9 cellular contexts compared by ENCODE assay signal in the genomic region with DNA sequence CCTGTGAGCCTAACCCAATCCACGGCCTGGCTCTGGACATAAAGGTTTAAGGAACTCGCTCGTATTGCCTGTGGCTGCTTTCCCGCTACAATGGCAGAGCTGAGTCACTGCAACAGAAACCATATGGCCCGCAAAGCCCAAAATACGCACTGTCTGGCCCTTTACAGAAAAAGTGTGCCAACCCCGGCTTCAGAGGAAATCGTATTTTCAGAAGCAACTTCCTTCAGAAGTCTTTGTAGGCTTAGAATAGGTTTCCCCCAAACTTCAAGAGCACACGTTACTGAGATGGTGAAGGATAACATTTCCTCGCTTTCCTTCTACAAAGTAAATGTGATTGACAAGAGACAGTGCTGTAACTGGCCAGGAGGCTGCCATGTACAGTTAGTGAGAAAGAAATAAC. TPM values are rescaled to one million over a fixed set of nuclear protein-coding genes. Genes with fewer than 3 reads are reported as not detected.
DNase-seq lines count a peak whose midpoint lies in the region; ATAC-seq and TF ChIP-seq lines count a peak whose summit lies in the region.
"Had no signal": no experiment of that assay in that cellular context is flagged by ENCODE, and none has a peak within 500 bp of the region (broad histone marks: within the 10 kb centered on the region; RNA-seq: fewer than 3 reads in every experiment).

No MANE protein-coding gene starts in this region.

- no peak for TF ChIP-seq POLR2A in Peyer's patch (IDR thresholded peaks at IDR 0.05)

- WGBS in GM23248 (ENCODE audit: low coverage in 1 of 2, low lambda C conversion rate in 2 of 2, missing lambda C conversion rate in 2 of 2), 2 experiments = 14 to 17% methylated on average over 10 of the region's 10 CpGs
- no CpG with 5 or more reads among the region's 10 CpGs for WGBS in trophoblast cell (ENCODE audit: extremely low coverage, insufficient coverage, insufficient read length)

- no peak overlapping the region for H2BK5ac ChIP-seq in trophoblast cell (ENCODE audit: low read depth, low read length, poor library complexity)

- TF ChIP-seq CTCF in Peyer's patch (IDR thresholded peaks at IDR 0.05) = no peak

- H3K36me3 ChIP-seq in GM23248 (ENCODE audit: low read depth) (no peaks in the 10 kb centered on the region), Peyer's patch (no peaks in the 10 kb centered on the region), trophoblast cell (ENCODE audit: control insufficient read depth in 1 of 2, insufficient read depth in 2 of 2, low read length in 2 of 2) (no peaks in the 10 kb centered on the region)
- H3K36me3 ChIP-seq: gastroesophageal sphincter had no signal

- peak overlapping the region; percentile 94 for H3K27ac Mint-ChIP-seq in activated naive CD8-positive, alpha-beta T cell treated with anti-CD3 and anti-CD28 coated beads, Interleukin-2, amount 50 U/mL, for 24 hours

- no peak overlapping the region for H4K12ac ChIP-seq in trophoblast cell (ENCODE audit: low read depth, low read length)

- no peak overlapping the region for H3K18ac ChIP-seq in trophoblast cell (ENCODE audit: low read length)

- H3K9me2 ChIP-seq in GM23248 (ENCODE audit: insufficient read depth) = no peaks in the 10 kb centered on the region

- H3K27me3 ChIP-seq in GM23248 (replicated peaks; ENCODE audit: insufficient read depth) (no peaks in the 10 kb centered on the region), Peyer's patch (no peaks in the 10 kb centered on the region), trophoblast cell (ENCODE audit: insufficient read depth, low read length) (no peaks in the 10 kb centered on the region)
- H3K27me3 ChIP-seq: gastroesophageal sphincter had no signal

- no peak overlapping the region for H2BK12ac ChIP-seq in trophoblast cell (ENCODE audit: low read length)

- H3F3A ChIP-seq in GM23248 (ENCODE audit: insufficient read depth) = peaks cover 5% of the 10 kb centered on the region; the same call in 1 of the 2 replicates

- H3K4me1 ChIP-seq in GM23248 (ENCODE audit: insufficient read depth) = 0 out of 2 replicates have a peak, but pooled peaks cover 7% of the 10 kb centered on the region
- H3K4me1 ChIP-seq in Peyer's patch = no peaks in the 10 kb centered on the region
- peaks cover 4 to 7% of the 10 kb centered on the region in 2 experiments for H3K4me1 ChIP-seq in trophoblast cell (ENCODE audit: control insufficient read depth in 1 of 2, insufficient read depth in 2 of 2, low read length in 2 of 2)
- H3K4me1 ChIP-seq: gastroesophageal sphincter had no signal

- no peaks in the 10 kb centered on the region for H3K36me3 Mint-ChIP-seq in activated naive CD8-positive, alpha-beta T cell treated with anti-CD3 and anti-CD28 coated beads, Interleukin-2, amount 50 U/mL, for 24 hours (ENCODE audit: low read depth)

- no peaks in the 10 kb centered on the region for H3K79me1 ChIP-seq in trophoblast cell (ENCODE audit: low read length)

- no peak overlapping the region for H3K4ac ChIP-seq in trophoblast cell (ENCODE audit: low read depth, low read length)

- H3K27ac ChIP-seq in GM23248 (no peak overlapping the region), Peyer's patch (no peak overlapping the region), trophoblast cell (ENCODE audit: low read depth, low read length) (no peak overlapping the region)
- H3K27ac ChIP-seq: gastroesophageal sphincter had no signal

- no peak overlapping the region for H4K8ac ChIP-seq in trophoblast cell (ENCODE audit: low read depth, low read length)

- H3K9me3 Mint-ChIP-seq in activated naive CD8-positive, alpha-beta T cell treated with anti-CD3 and anti-CD28 coated beads, Interleukin-2, amount 50 U/mL, for 24 hours = no peaks in the 10 kb centered on the region

- peak overlapping the region; percentile 10 for H3K4me2 ChIP-seq in GM23248 (ENCODE audit: unreplicated experiment)
- no peak overlapping the region for H3K4me2 ChIP-seq in trophoblast cell (ENCODE audit: low read length)

- no peak overlapping the region for H3K4me3 ChIP-seq in GM23248
- no peak overlapping the region for H3K4me3 ChIP-seq in Peyer's patch
- H3K4me3 ChIP-seq in trophoblast cell (ENCODE audit: low read depth, low read length) = no peak overlapping the region
- H3K4me3 ChIP-seq: gastroesophageal sphincter had no signal

- H3K27me3 Mint-ChIP-seq in activated naive CD8-positive, alpha-beta T cell treated with anti-CD3 and anti-CD28 coated beads, Interleukin-2, amount 50 U/mL, for 24 hours = no peaks in the 10 kb centered on the region

- in situ Hi-C loops in GM23248 (cut with MboI) = no loop called here

- H3K9ac ChIP-seq in GM23248 (no peak overlapping the region), trophoblast cell (ENCODE audit: low read length) (no peak overlapping the region)

- no peaks in the 10 kb centered on the region for H3K79me2 ChIP-seq in GM23248 (ENCODE audit: insufficient read depth)
- H3K79me2 ChIP-seq in trophoblast cell (ENCODE audit: control insufficient read depth, insufficient read depth, low read length, poor library complexity) = no peaks in the 10 kb centered on the region

- H2AK5ac ChIP-seq in trophoblast cell (ENCODE audit: low read length) = no peak overlapping the region

- H2AFZ ChIP-seq in GM23248 (peak overlapping the region; percentile 69), trophoblast cell (ENCODE audit: insufficient read depth, low read length, poor library complexity) (no peak overlapping the region)

- no peak overlapping the region for H3K23ac ChIP-seq in trophoblast cell (ENCODE audit: low read length)

- no peaks in the 10 kb centered on the region for H4K20me1 ChIP-seq in GM23248 (ENCODE audit: insufficient read depth)

- peak overlapping the region; percentile 56 for H3K4me3 Mint-ChIP-seq in activated naive CD8-positive, alpha-beta T cell treated with anti-CD3 and anti-CD28 coated beads, Interleukin-2, amount 50 U/mL, for 24 hours

- H3K9me3 ChIP-seq in GM23248 (ENCODE audit: low read depth) = no peaks in the 10 kb centered on the region
- no peaks in the 10 kb centered on the region for H3K9me3 ChIP-seq in Peyer's patch
- H3K9me3 ChIP-seq in trophoblast cell (ENCODE audit: insufficient read depth, low read depth, low read length) = no peaks in the 10 kb centered on the region
- H3K9me3 ChIP-seq: gastroesophageal sphincter had no signal

- H4K91ac ChIP-seq in trophoblast cell (ENCODE audit: low read depth, low read length) = no peak overlapping the region

- H3K14ac ChIP-seq in trophoblast cell (ENCODE audit: low read length) = no peak overlapping the region

- no peak overlapping the region for H2BK120ac ChIP-seq in trophoblast cell (ENCODE audit: insufficient read depth, low read length, poor library complexity)

- DNase-seq in GM23248 (peak; percentile 59), UCSD-AML1 (lab: John Stamatoyannopoulos, UW; ENCODE audit: unreplicated experiment) (peak; percentile 67), ecto neural progenitor cell (ENCODE audit: low spot score) (no peak), Peyer's patch (no peak), trophoblast cell (no peak)
- peak; percentile 66 for DNase-seq in activated naive CD8-positive, alpha-beta T cell treated with anti-CD3 and anti-CD28 coated beads, Interleukin-2, amount 50 U/mL, for 24 hours
- DNase-seq in stimulated activated CD4-positive, alpha-beta T cell treated with anti-CD3 and anti-CD28 coated beads, TNF-alpha, amount 100 ng/mL, for 24 hours (ENCODE audit: low read depth in 3 of 3) = peak; percentile 8 to 68 (median 14)

- ATAC-seq in activated naive CD8-positive, alpha-beta T cell treated with anti-CD3 and anti-CD28 coated beads, Interleukin-2, amount 50 U/mL, for 24 hours = peak; percentile 92
- no peak for ATAC-seq in GM18519 (IDR thresholded peaks at IDR 0.05; ENCODE audit: low FRiP score, unreplicated experiment)
- ATAC-seq: gastroesophageal sphincter had no signal

- peaks cover 20% of the 10 kb centered on the region for H3K4me1 Mint-ChIP-seq in activated naive CD8-positive, alpha-beta T cell treated with anti-CD3 and anti-CD28 coated beads, Interleukin-2, amount 50 U/mL, for 24 hours

RNA-seq across cellular contexts. Expression of a gene that starts 34.8 kb away (rescaled TPM):
- not detected in 2 replicates for total RNA-seq in GM23248 (2014; rRNA removed; shearing (Covaris generic))
- 0.21 TPM in 1 of 2 replicates, not detected in the other for polyA plus RNA-seq in GM23248 (2016; fragmentation: Nextera tagmentation; extraction: Ambion mirVana)
- total RNA-seq in Peyer's patch = 10 to 100 TPM in 1 of 4 donors, 1 to 10 TPM in 3; 1.8 to 32.2 (median 3.2) TPM
- 0.25 and 0.31 TPM in 2 replicates for polyA plus RNA-seq in trophoblast cell (2013)

RNA-seq across cellular contexts. Expression of a gene that starts 56.2 kb away (rescaled TPM):
- total RNA-seq in GM23248 (2014; rRNA removed; shearing (Covaris generic)) = 29.2 and 43.9 TPM in 2 replicates
- polyA plus RNA-seq in GM23248 (2016; fragmentation: Nextera tagmentation; extraction: Ambion mirVana) = 32.3 and 33.9 TPM in 2 replicates
- total RNA-seq in Peyer's patch = 100 to 1,000 TPM in 1 of 4 donors, 10 to 100 TPM in 3; 42.5 to 115 (median 68.8) TPM
- polyA plus RNA-seq in trophoblast cell (2013) = 16.7 and 17.5 TPM in 2 replicates

Comparison
In these comparisons a context has a peak if more than half of its experiments do, and no peak if none do; other contexts are left out.
1. DNase-seq: peak in GM23248 (single experiment), UCSD-AML1 (single experiment), activated naive CD8-positive, alpha-beta T cell treated with anti-CD3 and anti-CD28 coated beads, Interleukin-2, amount 50 U/mL, for 24 hours (single experiment) and stimulated activated CD4-positive, alpha-beta T cell treated with anti-CD3 and anti-CD28 coated beads, TNF-alpha, amount 100 ng/mL, for 24 hours (3 of 3); none in ecto neural progenitor cell (single experiment), Peyer's patch (0 of 3) and trophoblast cell (0 of 2).